ENCODE assay signal across 11 cellular contexts in the genomic region with DNA sequence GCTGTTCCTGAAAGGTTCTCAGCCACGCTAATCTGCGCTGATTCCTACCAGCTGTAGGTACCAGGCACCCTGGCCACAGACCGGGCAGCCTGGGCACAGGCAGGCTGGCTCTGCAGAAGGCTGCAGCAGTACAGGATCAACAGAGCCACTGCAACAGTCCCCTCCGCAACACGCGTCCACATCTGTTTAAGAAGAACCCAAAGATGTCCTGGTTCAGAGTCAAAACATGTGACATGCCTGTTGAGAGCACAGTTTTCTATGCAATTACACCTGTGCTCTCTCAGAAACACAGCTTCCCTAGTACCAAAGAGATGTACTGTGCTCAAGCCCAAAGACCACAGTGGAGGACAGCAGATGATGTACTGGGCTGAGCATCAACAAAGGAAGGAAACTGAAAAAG. TPM values are rescaled to one million over a fixed set of nuclear protein-coding genes. Genes with fewer than 3 reads are reported as not detected.
DNase-seq lines count a peak whose midpoint lies in the region; ATAC-seq and TF ChIP-seq lines count a peak whose summit lies in the region.
"Had no signal": no experiment of that assay in that cellular context is flagged by ENCODE, and none has a peak within 500 bp of the region (broad histone marks: within the 10 kb centered on the region; RNA-seq: fewer than 3 reads in every experiment).

No MANE protein-coding gene starts in this region.

- H3K36me3 ChIP-seq in hepatocyte (replicated peaks; ENCODE audit: insufficient read depth, low read depth) (no peaks in the 10 kb centered on the region), suprapubic skin (no peaks in the 10 kb centered on the region), GM23248 (ENCODE audit: low read depth) (no peaks in the 10 kb centered on the region)
- H3K36me3 ChIP-seq: brain microvascular endothelial cell had no signal

- H3K4me3 Mint-ChIP-seq in activated CD8-positive, alpha-beta memory T cell treated with anti-CD3 and anti-CD28 coated beads, Interleukin-2, amount 10 ng/mL, durations not matched to agents 7 days and 5 days, result no peak overlapping the region
- H3K4me3 Mint-ChIP-seq in activated CD4-positive, alpha-beta memory T cell treated with anti-CD3 and anti-CD28 coated beads for 36 hours, result peak overlapping the region; percentile 13

- H3K4me1 Mint-ChIP-seq in activated CD8-positive, alpha-beta memory T cell treated with anti-CD3 and anti-CD28 coated beads, Interleukin-2, amount 10 ng/mL, durations not matched to agents 7 days and 5 days, result peaks cover 79% of the 10 kb centered on the region
- H3K4me1 Mint-ChIP-seq in activated CD4-positive, alpha-beta memory T cell treated with anti-CD3 and anti-CD28 coated beads for 36 hours (ENCODE audit: low read depth), result peaks cover 39% of the 10 kb centered on the region

- no peak overlapping the region for H3K4me3 ChIP-seq in hepatocyte
- H3K4me3 ChIP-seq in suprapubic skin, result no peak overlapping the region
- H3K4me3 ChIP-seq in GM23248, result no peak overlapping the region

- no peak overlapping the region for H3K9ac ChIP-seq in GM23248

- in situ Hi-C loops in GM23248 (cut with MboI), result no loop called here

- no peak for TF ChIP-seq EP300 in suprapubic skin (IDR thresholded peaks at IDR 0.05)

- intact Hi-C loops in activated CD4-positive, alpha-beta memory T cell treated with anti-CD3 and anti-CD28 coated beads for 36 hours (cut with micrococcal nuclease), result no loop called here

- H3K9me3 Mint-ChIP-seq in activated CD8-positive, alpha-beta memory T cell treated with anti-CD3 and anti-CD28 coated beads, Interleukin-2, amount 10 ng/mL, durations not matched to agents 7 days and 5 days (ENCODE audit: low read depth), result peaks cover 3% of the 10 kb centered on the region
- H3K9me3 Mint-ChIP-seq in activated CD4-positive, alpha-beta memory T cell treated with anti-CD3 and anti-CD28 coated beads for 36 hours, result peaks cover 9% of the 10 kb centered on the region

- CTCF ChIA-PET in activated CD8-positive, alpha-beta memory T cell treated with anti-CD3 and anti-CD28 coated beads, Interleukin-2, amount 10 ng/mL, durations not matched to agents 7 days and 5 days (lab: Charles Lee), result interaction anchor here (0.6 to 4.6 kb wide), 8 partner anchors 9 to 74 kb away, joined by 3 to 33 read pairs (median 4); no protein-coding TSS in a partner anchor
- CTCF ChIA-PET in activated CD4-positive, alpha-beta memory T cell treated with anti-CD3 and anti-CD28 coated beads for 36 hours (lab: Charles Lee), result no interaction called here

- WGBS in hepatocyte (ENCODE audit: low lambda C conversion rate, missing lambda C conversion rate), result 70% methylated on average over 6 of the region's 6 CpGs
- WGBS in suprapubic skin, result 52% methylated on average over 6 of the region's 6 CpGs
- 81 to 93% methylated on average over 6 of the region's 6 CpGs for WGBS in GM23248 (ENCODE audit: low coverage in 1 of 2, low lambda C conversion rate in 2 of 2, missing lambda C conversion rate in 2 of 2), 2 experiments

- POLR2A ChIA-PET in activated CD4-positive, alpha-beta memory T cell treated with anti-CD3 and anti-CD28 coated beads for 36 hours (lab: Charles Lee), result interaction anchor here (1.1 to 3.4 kb wide), 5 partner anchors 9 to 17 kb away, joined by 4 to 13 read pairs (median 7); no protein-coding TSS in a partner anchor

- H3K4me2 ChIP-seq in hepatocyte (peak overlapping the region; percentile 49), GM23248 (ENCODE audit: unreplicated experiment) (no peak overlapping the region)

- H4K20me1 ChIP-seq in hepatocyte (ENCODE audit: insufficient read depth, poor library complexity, severe bottlenecking), result no peaks in the 10 kb centered on the region
- H4K20me1 ChIP-seq in GM23248 (ENCODE audit: insufficient read depth), result no peaks in the 10 kb centered on the region

- no peaks in the 10 kb centered on the region for H3K27me3 Mint-ChIP-seq in activated CD8-positive, alpha-beta memory T cell treated with anti-CD3 and anti-CD28 coated beads, Interleukin-2, amount 10 ng/mL, durations not matched to agents 7 days and 5 days
- no peaks in the 10 kb centered on the region for H3K27me3 Mint-ChIP-seq in activated CD4-positive, alpha-beta memory T cell treated with anti-CD3 and anti-CD28 coated beads for 36 hours

- ATAC-seq in activated CD8-positive, alpha-beta memory T cell treated with anti-CD3 and anti-CD28 coated beads, Interleukin-2, amount 10 ng/mL, durations not matched to agents 7 days and 5 days, result peak; percentile 17
- no peak for ATAC-seq in HG02798 (IDR thresholded peaks at IDR 0.05; ENCODE audit: poor library complexity, unreplicated experiment)

- H3K27ac ChIP-seq in hepatocyte (peak overlapping the region; percentile 5), suprapubic skin (peak overlapping the region; percentile 81), GM23248 (no peak overlapping the region)
- H3K27ac ChIP-seq: brain microvascular endothelial cell had no signal

- peaks cover 24% of the 10 kb centered on the region for H3K36me3 Mint-ChIP-seq in activated CD8-positive, alpha-beta memory T cell treated with anti-CD3 and anti-CD28 coated beads, Interleukin-2, amount 10 ng/mL, durations not matched to agents 7 days and 5 days
- H3K36me3 Mint-ChIP-seq in activated CD4-positive, alpha-beta memory T cell treated with anti-CD3 and anti-CD28 coated beads for 36 hours, result peaks cover 8% of the 10 kb centered on the region

- no peaks in the 10 kb centered on the region for H3K9me2 ChIP-seq in hepatocyte (replicated peaks; ENCODE audit: insufficient read depth)
- H3K9me2 ChIP-seq in GM23248 (ENCODE audit: insufficient read depth), result no peaks in the 10 kb centered on the region

- H3K79me2 ChIP-seq in hepatocyte (peaks cover 54% of the 10 kb centered on the region), GM23248 (ENCODE audit: insufficient read depth) (peaks cover 48% of the 10 kb centered on the region; the same call in 1 of the 2 replicates)

- no peak for DNase-seq in activated CD8-positive, alpha-beta memory T cell treated with anti-CD3 and anti-CD28 coated beads, Interleukin-2, amount 10 ng/mL, durations not matched to agents 7 days and 5 days
- DNase-seq in activated CD8-positive, alpha-beta memory T cell treated with anti-CD3 and anti-CD28 coated beads, Interleukin-2, amount 50 U/mL, for 4 hours, result no peak
- no peak for DNase-seq in activated CD4-positive, alpha-beta memory T cell treated with anti-CD3 and anti-CD28 coated beads for 36 hours
- DNase-seq in hepatocyte (ENCODE audit: low spot score) (no peak), suprapubic skin (ENCODE audit: low spot score in 2 of 2) (no peak), mucosa of gallbladder (ENCODE audit: low spot score) (no peak), GM23248 (no peak)
- DNase-seq: activated CD4-positive, CD25-positive, alpha-beta regulatory T cell; brain microvascular endothelial cell; NCI-H1048 had no signal

- no peak for TF ChIP-seq POLR2A in suprapubic skin (IDR thresholded peaks at IDR 0.05)

- H3F3A ChIP-seq in GM23248 (ENCODE audit: insufficient read depth), result peaks cover 20% of the 10 kb centered on the region

- H3K27me3 ChIP-seq in hepatocyte, result no peaks in the 10 kb centered on the region
- H3K27me3 ChIP-seq in suprapubic skin, result no peaks in the 10 kb centered on the region
- no peaks in the 10 kb centered on the region for H3K27me3 ChIP-seq in GM23248 (replicated peaks; ENCODE audit: insufficient read depth)
- H3K27me3 ChIP-seq: brain microvascular endothelial cell had no signal

- no peak for TF ChIP-seq CTCF in hepatocyte (IDR thresholded peaks at IDR 0.05; ENCODE audit: poor library complexity)
- no peak for TF ChIP-seq CTCF in suprapubic skin (IDR thresholded peaks at IDR 0.05)

- H3K9me3 ChIP-seq in hepatocyte (ENCODE audit: low read depth) (no peaks in the 10 kb centered on the region), suprapubic skin (no peaks in the 10 kb centered on the region), GM23248 (ENCODE audit: low read depth) (no peaks in the 10 kb centered on the region)

- no peak overlapping the region for H3K27ac Mint-ChIP-seq in activated CD8-positive, alpha-beta memory T cell treated with anti-CD3 and anti-CD28 coated beads, Interleukin-2, amount 10 ng/mL, durations not matched to agents 7 days and 5 days
- H3K27ac Mint-ChIP-seq in activated CD4-positive, alpha-beta memory T cell treated with anti-CD3 and anti-CD28 coated beads for 36 hours, result no peak overlapping the region

- H2AFZ ChIP-seq in hepatocyte (no peak overlapping the region), GM23248 (no peak overlapping the region)

- H3K4me1 ChIP-seq in hepatocyte (ENCODE audit: insufficient read depth), result peaks cover 50% of the 10 kb centered on the region
- peaks cover 68% of the 10 kb centered on the region for H3K4me1 ChIP-seq in suprapubic skin
- peaks cover 37% of the 10 kb centered on the region for H3K4me1 ChIP-seq in GM23248 (ENCODE audit: insufficient read depth)

RNA-seq across cellular contexts. Expression of gene LRIG1, which starts 18.8 kb away (rescaled TPM):
- total RNA-seq in activated CD8-positive, alpha-beta memory T cell treated with anti-CD3 and anti-CD28 coated beads, Interleukin-2, amount 10 ng/mL, durations not matched to agents 7 days and 5 days, result 10 to 100 TPM; 21.0 to 31.6 TPM
- 10 to 100 TPM; 35.3 to 40.4 TPM for total RNA-seq in activated CD4-positive, alpha-beta memory T cell treated with anti-CD3 and anti-CD28 coated beads for 36 hours
- total RNA-seq in hepatocyte (12.5 and 13.3 TPM in 2 replicates), suprapubic skin (10 to 100 TPM; 69.1 to 88.0 (median 78.9) TPM), mucosa of gallbladder (64.4 TPM)
- polyA plus RNA-seq in hepatocyte (8.2 and 8.7 TPM in 2 replicates), GM23248 (2016; fragmentation: Nextera tagmentation; extraction: Ambion mirVana) (2.8 and 3.1 TPM in 2 replicates)
- total RNA-seq in GM23248 (2014; rRNA removed; shearing (Covaris generic)), result 6.5 and 10.0 TPM in 2 replicates
